Comparison of ENCODE assay signal across 20 cellular contexts in the genomic region with DNA sequence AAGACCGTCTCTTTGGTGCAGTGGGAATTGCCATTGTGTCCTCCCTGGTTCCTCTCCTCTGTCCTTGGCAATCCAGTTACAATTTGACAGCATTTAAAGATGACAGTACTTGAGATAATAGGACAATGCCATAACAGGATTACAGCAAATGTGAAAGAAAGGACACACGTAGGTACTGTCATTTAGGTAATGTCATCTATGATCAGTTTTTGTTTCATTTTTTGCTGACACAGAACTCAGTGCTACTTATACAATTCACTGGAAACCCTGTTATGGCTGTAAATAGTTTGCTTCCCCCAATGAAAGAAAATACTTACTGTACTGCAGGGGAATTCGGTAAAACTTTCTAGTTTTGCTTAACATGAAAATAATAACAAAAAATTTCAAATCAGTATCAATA.
DNase-seq lines count a peak whose midpoint lies in the region; ATAC-seq and TF ChIP-seq lines count a peak whose summit lies in the region.
"Had no signal": no experiment of that assay in that cellular context is flagged by ENCODE, and none has a peak within 500 bp of the region (broad histone marks: within the 10 kb centered on the region; RNA-seq: fewer than 3 reads in every experiment).

No MANE protein-coding gene starts in this region.

- H3K9me2 ChIP-seq in MM.1S (replicated peaks; ENCODE audit: insufficient read depth, low read length), result no peaks in the 10 kb centered on the region; the same call in 1 of the 2 replicates

- H3K27me3 ChIP-seq in MM.1S (replicated peaks; ENCODE audit: insufficient read depth, low read length) (no peaks in the 10 kb centered on the region), tibial nerve (no peaks in the 10 kb centered on the region)
- H3K27me3 ChIP-seq: BLaER1 treated with 17β-estradiol and CSF1 and Interleukin-3, amounts not matched to agents 10 nM and 100 nM; esophagus squamous epithelium; stomach had no signal

- no peak overlapping the region for H3K27ac ChIP-seq in MM.1S (ENCODE audit: low read length)
- no peak overlapping the region for H3K27ac ChIP-seq in tibial nerve
- H3K27ac ChIP-seq: HL-60, prostate gland, stomach had no signal

- H3K36me3 Mint-ChIP-seq in natural killer cell, result no peaks in the 10 kb centered on the region

- 0 out of 2 replicates have a peak overlapping the region, but pooled peaks have one; percentile 13 for H3K4me2 ChIP-seq in MM.1S (ENCODE audit: low read depth, low read length)
- H3K4me2 ChIP-seq: BLaER1 treated with 17β-estradiol and CSF1 and Interleukin-3, amounts not matched to agents 10 nM and 100 nM had no signal

- WGBS in tibial nerve, 2 donors, result 83 to 87% methylated on average over 3 of the region's 3 CpGs

- intact Hi-C loops in natural killer cell (cut with micrococcal nuclease), result no loop called here

- H3K79me2 ChIP-seq in MM.1S (ENCODE audit: low read length), result no peaks in the 10 kb centered on the region

- H3K9me3 Mint-ChIP-seq in natural killer cell, result no peaks in the 10 kb centered on the region
- H3K9me3 Mint-ChIP-seq: activated CD8-positive, alpha-beta T cell treated with anti-CD3 and anti-CD28 coated beads for 36 hours; central memory CD8-positive, alpha-beta T cell had no signal

- TF ChIP-seq CTCF in GM20000 (IDR thresholded peaks at IDR 0.05; ENCODE audit: extremely low read depth, missing control alignments) (no peak), MM.1S (IDR thresholded peaks at IDR 0.05; ENCODE audit: low read length) (no peak), tibial nerve (IDR thresholded peaks at IDR 0.05) (no peak), natural killer cell (IDR thresholded peaks at IDR 0.05) (no peak)

- no peak overlapping the region for H3K4me3 Mint-ChIP-seq in natural killer cell
- H3K4me3 Mint-ChIP-seq: activated CD8-positive, alpha-beta T cell treated with anti-CD3 and anti-CD28 coated beads for 36 hours; central memory CD8-positive, alpha-beta T cell had no signal

- H3K27ac Mint-ChIP-seq in natural killer cell, result no peak overlapping the region
- H3K27ac Mint-ChIP-seq: activated CD8-positive, alpha-beta T cell treated with anti-CD3 and anti-CD28 coated beads for 36 hours had no signal

- H2AFZ ChIP-seq in MM.1S (ENCODE audit: low read length), result no peak overlapping the region

- DNase-seq in GM20000 (ENCODE audit: low spot score) (peak; percentile 36), MM.1S (no peak), T-helper 2 cell (no peak), tibial nerve (ENCODE audit: low spot score in 2 of 2) (no peak), natural killer cell (no peak)
- DNase-seq: activated CD8-positive, alpha-beta T cell treated with anti-CD3 and anti-CD28 coated beads for 36 hours; activated naive CD4-positive, alpha-beta T cell treated with anti-CD3 and anti-CD28 coated beads, Interleukin-2, amount 50 U/mL, for 16 hours; esophagus squamous epithelium; mesenchymal stem cell; MV-4-11; NCI-H446; stomach; T-helper 9 cell had no signal

- H3K9me3 ChIP-seq in MM.1S (replicated peaks; ENCODE audit: insufficient read depth, low read length) (no peaks in the 10 kb centered on the region), tibial nerve (no peaks in the 10 kb centered on the region)
- H3K9me3 ChIP-seq: esophagus squamous epithelium, prostate gland, stomach had no signal

- H3K4me1 Mint-ChIP-seq in natural killer cell, result peaks cover 12 to 14% of the 10 kb centered on the region in 2 donors

- no peak overlapping the region for H3K9ac ChIP-seq in MM.1S (ENCODE audit: low read length)
- H3K9ac ChIP-seq: BLaER1 treated with 17β-estradiol and CSF1 and Interleukin-3, amounts not matched to agents 10 nM and 100 nM had no signal

- no peak for TF ChIP-seq POLR2A in tibial nerve (IDR thresholded peaks at IDR 0.05)

- H3F3A ChIP-seq in MM.1S (ENCODE audit: insufficient read depth, low read length), result peaks cover 12% of the 10 kb centered on the region

- peaks cover 18% of the 10 kb centered on the region for H3K4me1 ChIP-seq in MM.1S (ENCODE audit: low read length)
- H3K4me1 ChIP-seq in tibial nerve, result no peaks in the 10 kb centered on the region
- H3K4me1 ChIP-seq: prostate gland had no signal

- no peaks in the 10 kb centered on the region for H4K20me1 ChIP-seq in MM.1S (ENCODE audit: insufficient read depth, low read length)

- H3K4me3 ChIP-seq in MM.1S (ENCODE audit: low read length), result no peak overlapping the region
- H3K4me3 ChIP-seq in tibial nerve, result no peak overlapping the region
- H3K4me3 ChIP-seq: BLaER1 treated with 17β-estradiol and CSF1 and Interleukin-3, amounts not matched to agents 10 nM and 100 nM; esophagus squamous epithelium; prostate gland; stomach had no signal

- peaks cover 7 to 12% of the 10 kb centered on the region in 2 donors for H3K27me3 Mint-ChIP-seq in natural killer cell (ENCODE audit: low read depth in 2 of 2)

- no peak for TF ChIP-seq EP300 in tibial nerve (IDR thresholded peaks at IDR 0.05)

- ATAC-seq in GM18498 (IDR thresholded peaks at IDR 0.05; ENCODE audit: unreplicated experiment), result peak; percentile 75
- ATAC-seq in HG02973 (IDR thresholded peaks at IDR 0.05; ENCODE audit: unreplicated experiment), result peak; percentile 81
- no peak for ATAC-seq in GM19035 (IDR thresholded peaks at IDR 0.05; ENCODE audit: unreplicated experiment)
- ATAC-seq in natural killer cell, result no peak
- ATAC-seq: activated CD8-positive, alpha-beta T cell treated with anti-CD3 and anti-CD28 coated beads for 36 hours had no signal

- no peaks in the 10 kb centered on the region for H3K36me3 ChIP-seq in MM.1S (replicated peaks; ENCODE audit: insufficient read depth, low read length)
- no peaks in the 10 kb centered on the region for H3K36me3 ChIP-seq in tibial nerve
- H3K36me3 ChIP-seq: prostate gland, stomach had no signal

Comparison
In these comparisons a context has a peak if more than half of its experiments do, and no peak if none do; other contexts are left out.
1. ATAC-seq: peak in GM18498 (single experiment) and HG02973 (single experiment); none in GM19035 (single experiment) and natural killer cell (0 of 3).